In the genomic region with DNA sequence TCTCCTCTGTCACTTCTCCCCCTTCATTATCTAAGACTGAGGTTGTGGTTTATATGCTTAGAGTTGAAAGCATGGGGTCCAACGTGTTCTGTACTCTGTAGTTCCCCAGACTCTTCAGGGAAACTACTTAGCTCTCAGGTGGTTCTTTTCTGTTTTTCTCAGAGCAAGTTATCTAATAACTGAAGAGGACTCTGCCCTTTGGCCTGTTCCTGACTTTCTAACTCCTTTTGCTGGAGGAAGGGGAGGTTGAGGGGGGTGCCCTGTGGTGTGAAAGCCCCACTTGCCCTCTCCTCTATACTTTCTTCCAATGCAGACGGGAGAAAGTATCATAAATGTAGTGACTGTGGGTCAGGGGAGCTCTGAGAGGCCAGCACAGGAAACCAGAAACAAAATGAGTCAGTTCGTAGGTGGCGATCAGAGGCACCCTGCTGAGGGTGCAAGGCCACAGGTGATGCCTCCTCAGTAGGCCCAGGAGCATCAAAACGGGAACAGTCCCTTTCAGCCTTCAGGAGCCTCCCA, we compare ENCODE assay signal across 14 cellular contexts. TPM values are rescaled to one million over a fixed set of nuclear protein-coding genes. Genes with fewer than 3 reads are reported as not detected.
DNase-seq lines count a peak whose midpoint lies in the region; ATAC-seq, FAIRE-seq and TF ChIP-seq lines count a peak whose summit lies in the region.
"Had no signal": no experiment of that assay in that cellular context is flagged by ENCODE, and none has a peak within 500 bp of the region (broad histone marks: within the 10 kb centered on the region; RNA-seq: fewer than 3 reads in every experiment).

No MANE protein-coding gene starts in this region.

- H3K9me2 ChIP-seq in Loucy (replicated peaks; ENCODE audit: low read depth, low read length): no peaks in the 10 kb centered on the region

- no peak for ATAC-seq in CD4-positive, alpha-beta T cell (ENCODE audit: poor library complexity)
- no peak for ATAC-seq in HG02981 (IDR thresholded peaks at IDR 0.05; ENCODE audit: unreplicated experiment)

- no peak for TF ChIP-seq POLR2A in GM12891 (IDR thresholded peaks at IDR 0.05; ENCODE audit: low read depth, low read length)

- H2AFZ ChIP-seq in Loucy (ENCODE audit: low read length): no peak overlapping the region

- no peaks in the 10 kb centered on the region for H3K9me3 Mint-ChIP-seq in CD4-positive, alpha-beta T cell
- H3K9me3 Mint-ChIP-seq in immature natural killer cell: no peaks in the 10 kb centered on the region
- H3K9me3 Mint-ChIP-seq: HFFc6 had no signal

- H4K20me1 ChIP-seq in Loucy (ENCODE audit: insufficient read depth, low read length, poor library complexity, severe bottlenecking): peaks cover 17% of the 10 kb centered on the region

- no peaks in the 10 kb centered on the region for H3K9me3 ChIP-seq in CD4-positive, alpha-beta T cell (ENCODE audit: control insufficient read depth, low read length)
- no peaks in the 10 kb centered on the region for H3K9me3 ChIP-seq in Loucy (ENCODE audit: insufficient read depth, low read depth, low read length)
- no peaks in the 10 kb centered on the region for H3K9me3 ChIP-seq in effector memory CD4-positive, alpha-beta T cell (ENCODE audit: control insufficient read depth, low read length)

- no peaks in the 10 kb centered on the region for H3F3A ChIP-seq in Loucy (ENCODE audit: low read depth)

- H3K27ac Mint-ChIP-seq in CD4-positive, alpha-beta T cell: peak overlapping the region; percentile 3
- peak overlapping the region in 5 of 6 donors; percentile 31 to 71 (median 48) for H3K27ac Mint-ChIP-seq in immature natural killer cell
- H3K27ac Mint-ChIP-seq: B cell, HFFc6 had no signal

- H3K36me3 ChIP-seq in Loucy (ENCODE audit: insufficient read depth, low read length): peaks cover 7% of the 10 kb centered on the region; the same call in 1 of the 2 replicates
- peaks cover 27% of the 10 kb centered on the region for H3K36me3 ChIP-seq in effector memory CD4-positive, alpha-beta T cell (ENCODE audit: control insufficient read depth, insufficient read depth, low read length)

- no peak for TF ChIP-seq CTCF in CD4-positive, alpha-beta T cell (IDR thresholded peaks at IDR 0.05)
- no peak for TF ChIP-seq CTCF in Loucy (conservative IDR thresholded peaks at IDR 0.05; ENCODE audit: low read length)

- no peak for DNase-seq in CD4-positive, alpha-beta T cell
- DNase-seq in GM12891 (ENCODE audit: insufficient read length, low spot score): no peak
- DNase-seq in immature natural killer cell: no peak
- no peak for DNase-seq in cortex of kidney (lab: John Stamatoyannopoulos, UW)
- DNase-seq in CD1c-positive myeloid dendritic cell (ENCODE audit: extremely low spot score): no peak
- DNase-seq in effector memory CD4-positive, alpha-beta T cell: no peak
- DNase-seq: activated gamma-delta T cell treated with Interleukin-2 at 50 U/mL for 16 hours; HFFc6; stimulated activated naive CD4-positive, alpha-beta T cell treated with Interleukin-2 at 50 U/mL for 16 hours had no signal

- peak overlapping the region; percentile 12 for H3K4me3 Mint-ChIP-seq in CD4-positive, alpha-beta T cell
- peak overlapping the region in 1 of 5 donors; percentile 14 for H3K4me3 Mint-ChIP-seq in immature natural killer cell
- H3K4me3 Mint-ChIP-seq: B cell, HFFc6 had no signal

- CTCF ChIA-PET in CD4-positive, alpha-beta T cell (lab: Charles Lee): interaction anchor here (2.1 kb wide), 1 partner anchor 26 kb away, joined by 9 read pairs; no protein-coding TSS in a partner anchor

- H3K36me3 Mint-ChIP-seq in CD4-positive, alpha-beta T cell (ENCODE audit: low read depth): peaks cover 46% of the 10 kb centered on the region
- H3K36me3 Mint-ChIP-seq in immature natural killer cell: peaks cover 0 to 17% (median 9%) of the 10 kb centered on the region in 3 donors

- no peaks in the 10 kb centered on the region for H3K27me3 ChIP-seq in CD4-positive, alpha-beta T cell (ENCODE audit: control insufficient read depth, insufficient read depth, low read length)
- H3K27me3 ChIP-seq in Loucy (ENCODE audit: insufficient read depth, low read length, poor library complexity, severe bottlenecking): no peaks in the 10 kb centered on the region
- no peaks in the 10 kb centered on the region for H3K27me3 ChIP-seq in effector memory CD4-positive, alpha-beta T cell (replicated peaks; ENCODE audit: control insufficient read depth, insufficient read depth, low read length, poor library complexity, severe bottlenecking)

- H3K4me2 ChIP-seq in Loucy (ENCODE audit: low read depth, low read length, poor library complexity, severe bottlenecking): peak overlapping the region; percentile 96

- peaks cover 63% of the 10 kb centered on the region for H3K4me1 ChIP-seq in Loucy (ENCODE audit: insufficient read depth, low read length, poor library complexity, severe bottlenecking)
- H3K4me1 ChIP-seq in effector memory CD4-positive, alpha-beta T cell (ENCODE audit: control insufficient read depth, insufficient read depth, low read length, poor library complexity, severe bottlenecking): peaks cover 29% of the 10 kb centered on the region

- H3K27me3 Mint-ChIP-seq in CD4-positive, alpha-beta T cell: no peaks in the 10 kb centered on the region
- peaks cover 0 to 7% (median 0%) of the 10 kb centered on the region in 3 donors for H3K27me3 Mint-ChIP-seq in immature natural killer cell (ENCODE audit: low read depth in 3 of 3)
- H3K27me3 Mint-ChIP-seq: B cell had no signal

- peak overlapping the region; percentile 46 for H3K9ac ChIP-seq in Loucy (ENCODE audit: low read depth, low read length, poor library complexity, severe bottlenecking)

- peaks cover 80% of the 10 kb centered on the region for H3K79me2 ChIP-seq in Loucy (ENCODE audit: insufficient read depth, low read length)

- no peak overlapping the region for H3K27ac ChIP-seq in CD4-positive, alpha-beta T cell (ENCODE audit: low read depth, low read length)
- no peak overlapping the region for H3K27ac ChIP-seq in effector memory CD4-positive, alpha-beta T cell (ENCODE audit: insufficient read depth, low read length, poor library complexity, severe bottlenecking)
- H3K27ac ChIP-seq: epithelial cell of prostate had no signal

- H3K4me3 ChIP-seq in Loucy (ENCODE audit: low read length, poor library complexity, severe bottlenecking): peak overlapping the region; percentile 33
- H3K4me3 ChIP-seq in effector memory CD4-positive, alpha-beta T cell (ENCODE audit: insufficient read depth, low read depth, low read length, poor library complexity, severe bottlenecking): no peak overlapping the region

- POLR2A ChIA-PET in CD4-positive, alpha-beta T cell (lab: Charles Lee): interaction anchor here (3.6 kb wide), 1 partner anchor 14 kb away, joined by 10 read pairs; the partner anchor contains the start of gene PMF1

- FAIRE-seq in GM12891 (lab: Jason Lieb, UNC): peak; percentile 73

- H3K4me1 Mint-ChIP-seq in CD4-positive, alpha-beta T cell (ENCODE audit: low read depth): peaks cover 53% of the 10 kb centered on the region
- peaks cover 48 to 63% of the 10 kb centered on the region in 2 donors for H3K4me1 Mint-ChIP-seq in immature natural killer cell

- intact Hi-C loops in CD4-positive, alpha-beta T cell (cut with DNase I, micrococcal nuclease): no loop called here

TF ChIP-seq in GM12891, 5 proteins besides CTCF, POLR2A, EP300 and RAD21:
- TF ChIP-seq SPI1 (IDR thresholded peaks at IDR 0.05; ENCODE audit: low read depth, low read length) (peak; percentile 48), POU2F2 (IDR thresholded peaks at IDR 0.05; ENCODE audit: low read depth, low read length) (no peak), TAF1 (IDR thresholded peaks at IDR 0.05; ENCODE audit: low read depth, low read length) (no peak), POLR2AphosphoS5 (IDR thresholded peaks at IDR 0.05; ENCODE audit: low read depth, low read length) (no peak), PAX5 (IDR thresholded peaks at IDR 0.05; ENCODE audit: insufficient read depth, low read length, severe bottlenecking) (no peak)

RNA-seq across cellular contexts. Expression of gene SLC25A44, which starts 5.0 kb away (rescaled TPM):
- total RNA-seq in CD4-positive, alpha-beta T cell: 10 to 100 TPM; 11.6 to 13.0 TPM
- 14.1 TPM for polyA plus RNA-seq in GM12891 (2012; ENCODE audit: low read depth, missing spikeins)
- polyA plus RNA-seq in immature natural killer cell: 10 to 100 TPM in 2 of 3 donors, 1 to 10 TPM in 1; 5.5 to 21.5 (median 12.1) TPM

RNA-seq across cellular contexts. Expression of gene PMF1, which starts 13.9 kb away (rescaled TPM):
- 10 to 100 TPM; 58.0 to 61.2 TPM for total RNA-seq in CD4-positive, alpha-beta T cell
- 49.7 TPM for polyA plus RNA-seq in GM12891 (2012; ENCODE audit: low read depth, missing spikeins)
- polyA plus RNA-seq in immature natural killer cell: 100 to 1,000 TPM in 2 of 3 donors, 10 to 100 TPM in 1; 67.3 to 122 (median 100) TPM

RNA-seq across cellular contexts. Expression of gene BGLAP, which starts 43.1 kb away (rescaled TPM):
- total RNA-seq in CD4-positive, alpha-beta T cell: 1 to 10 TPM; 1.9 to 2.6 TPM
- polyA plus RNA-seq in GM12891 (2012; ENCODE audit: low read depth, missing spikeins): 0.39 TPM
- polyA plus RNA-seq in immature natural killer cell: not detected
- total RNA-seq: G401 had no signal

RNA-seq across cellular contexts. Expression of gene SEMA4A, which starts 45.5 kb away (rescaled TPM):
- 10 to 100 TPM in 1 of 2 experiments, 1 to 10 TPM in 1; 9.4 to 10.1 TPM for total RNA-seq in CD4-positive, alpha-beta T cell
- 26.3 TPM for polyA plus RNA-seq in GM12891 (2012; ENCODE audit: low read depth, missing spikeins)
- 10 to 100 TPM in 1 of 3 donors, 1 to 10 TPM in 2; 2.5 to 12.4 (median 3.2) TPM for polyA plus RNA-seq in immature natural killer cell

RNA-seq across cellular contexts. Expression of gene PAQR6, which starts 49.0 kb away (rescaled TPM):
- 1 to 10 TPM; 3.4 to 3.6 TPM for total RNA-seq in CD4-positive, alpha-beta T cell
- 3.2 TPM for polyA plus RNA-seq in GM12891 (2012; ENCODE audit: low read depth, missing spikeins)
- 1 to 10 TPM; 1.3 to 2.5 (median 2.1) TPM for polyA plus RNA-seq in immature natural killer cell
